In genomic region chr15:89114974-89115373, GRCh38 we compare ENCODE assay signal across 9 cellular contexts. TPM values are rescaled to one million over a fixed set of nuclear protein-coding genes. Genes with fewer than 3 reads are reported as not detected.
DNase-seq lines count a peak whose midpoint lies in the region; ATAC-seq and TF ChIP-seq lines count a peak whose summit lies in the region.
"Had no signal": no experiment of that assay in that cellular context is flagged by ENCODE, and none has a peak within 500 bp of the region (broad histone marks: within the 10 kb centered on the region; RNA-seq: fewer than 3 reads in every experiment).

No MANE protein-coding gene starts in this region.

- H3K36me3 Mint-ChIP-seq in activated CD4-positive, alpha-beta T cell treated with anti-CD3 and anti-CD28 coated beads for 36 hours (ENCODE audit: low read depth): peaks cover 44% of the 10 kb centered on the region

- TF ChIP-seq POLR2A in upper lobe of left lung (IDR thresholded peaks at IDR 0.05): no peak

- DNase-seq in cardiac muscle cell (ENCODE audit: low read depth in 1 of 2, low spot score in 1 of 2): peak; percentile 55 to 76
- no peak for DNase-seq in Right ventricle myocardium superior
- peak; percentile 66 for DNase-seq in astrocyte of the cerebellum (ENCODE audit: low read depth)
- DNase-seq in left lung: no peak
- no peak for DNase-seq in upper lobe of left lung
- no peak for DNase-seq in SIG-M5 treated with dmso at 0.1 percent for 504 hours (lab: John Stamatoyannopoulos, UW; ENCODE audit: unreplicated experiment)
- DNase-seq in activated CD4-positive, alpha-beta T cell treated with anti-CD3 and anti-CD28 coated beads for 36 hours: no peak

- H3K9me3 ChIP-seq in cardiac muscle cell (ENCODE audit: low read depth): no peaks in the 10 kb centered on the region
- H3K9me3 ChIP-seq in left lung: no peaks in the 10 kb centered on the region
- no peaks in the 10 kb centered on the region for H3K9me3 ChIP-seq in upper lobe of left lung
- H3K9me3 ChIP-seq: SJSA1 had no signal

- CTCF ChIA-PET in activated CD4-positive, alpha-beta T cell treated with anti-CD3 and anti-CD28 coated beads for 36 hours (lab: Charles Lee): interaction anchor here (0.9 to 1.6 kb wide), 7 partner anchors 9 to 63 kb away, joined by 4 to 6 read pairs (median 4); no protein-coding TSS in a partner anchor

- H3K4me1 Mint-ChIP-seq in activated CD4-positive, alpha-beta T cell treated with anti-CD3 and anti-CD28 coated beads for 36 hours: peaks cover 25% of the 10 kb centered on the region

- TF ChIP-seq EP300 in upper lobe of left lung (IDR thresholded peaks at IDR 0.05): no peak

- H3K27ac ChIP-seq in cardiac muscle cell (peak overlapping the region; percentile 75), left lung (peak overlapping the region; percentile 41 to 67), upper lobe of left lung (peak overlapping the region; percentile 50 to 76 (median 66))
- H3K27ac ChIP-seq: SJSA1 had no signal

- H3K36me3 ChIP-seq in cardiac muscle cell (no peaks in the 10 kb centered on the region), left lung (peaks cover 0 to 42% of the 10 kb centered on the region in 2 donors), upper lobe of left lung (peaks cover 6 to 47% (median 15%) of the 10 kb centered on the region in 4 donors)

- no peaks in the 10 kb centered on the region for H3K27me3 Mint-ChIP-seq in activated CD4-positive, alpha-beta T cell treated with anti-CD3 and anti-CD28 coated beads for 36 hours

- no peaks in the 10 kb centered on the region for H3K9me3 Mint-ChIP-seq in activated CD4-positive, alpha-beta T cell treated with anti-CD3 and anti-CD28 coated beads for 36 hours (ENCODE audit: low read depth)

- intact Hi-C loops in Right ventricle myocardium superior (cut with DNase I) (no loop called here), left lung (cut with DNase I) (no loop called here)
- intact Hi-C loops in activated CD4-positive, alpha-beta T cell treated with anti-CD3 and anti-CD28 coated beads for 36 hours (cut with DNase I, micrococcal nuclease): no loop called here

- H3K27me3 ChIP-seq in cardiac muscle cell (no peaks in the 10 kb centered on the region), left lung (no peaks in the 10 kb centered on the region), upper lobe of left lung (no peaks in the 10 kb centered on the region)
- H3K27me3 ChIP-seq: SJSA1 had no signal

- ATAC-seq in Right ventricle myocardium superior (ENCODE audit: poor library complexity) (no peak), left lung (peak; percentile 32), upper lobe of left lung (ENCODE audit: low FRiP score in 2 of 2) (peak in 1 of 2 donors; percentile 29), HG03135 (IDR thresholded peaks at IDR 0.05; ENCODE audit: unreplicated experiment) (no peak)
- ATAC-seq in activated CD4-positive, alpha-beta T cell treated with anti-CD3 and anti-CD28 coated beads for 36 hours: no peak

- H3K4me3 ChIP-seq in cardiac muscle cell (no peak overlapping the region), astrocyte of the cerebellum (ENCODE audit: low read depth, low read length) (no peak overlapping the region), left lung (no peak overlapping the region), upper lobe of left lung (no peak overlapping the region)
- H3K4me3 ChIP-seq: SJSA1 had no signal

- WGBS in upper lobe of left lung, 2 donors: 57 to 63% methylated on average over 3 of the region's 3 CpGs

- POLR2A ChIA-PET in activated CD4-positive, alpha-beta T cell treated with anti-CD3 and anti-CD28 coated beads for 36 hours (lab: Charles Lee): interaction anchor here (0.7 to 1.1 kb wide), 2 partner anchors 57 to 996 kb away, joined by 4 to 7 read pairs; no protein-coding TSS in a partner anchor

- H3K4me3 Mint-ChIP-seq in activated CD4-positive, alpha-beta T cell treated with anti-CD3 and anti-CD28 coated beads for 36 hours: no peak overlapping the region

- no peak overlapping the region for H3K27ac Mint-ChIP-seq in activated CD4-positive, alpha-beta T cell treated with anti-CD3 and anti-CD28 coated beads for 36 hours

- H3K4me1 ChIP-seq in cardiac muscle cell (ENCODE audit: low read depth) (peaks cover 90% of the 10 kb centered on the region), left lung (peaks cover 32 to 65% of the 10 kb centered on the region in 2 donors), upper lobe of left lung (peaks cover 44 to 69% (median 57%) of the 10 kb centered on the region in 4 donors)

- TF ChIP-seq CTCF in cardiac muscle cell (IDR thresholded peaks at IDR 0.05; ENCODE audit: low read depth, low read length): no peak
- no peak for TF ChIP-seq CTCF in astrocyte of the cerebellum (IDR thresholded peaks at IDR 0.05; ENCODE audit: low read depth, low read length, missing control alignments)
- TF ChIP-seq CTCF in left lung (IDR thresholded peaks at IDR 0.05): no peak
- TF ChIP-seq CTCF in upper lobe of left lung (IDR thresholded peaks at IDR 0.05): no peak

- in situ Hi-C loops in astrocyte of the cerebellum (cut with HindIII; ENCODE audit: low sequenced_read_pairs): no loop called here

RNA-seq across cellular contexts. Expression of gene ABHD2, which starts 26.7 kb away (rescaled TPM):
- total RNA-seq in cardiac muscle cell (43.0 and 44.8 TPM in 2 replicates), Right ventricle myocardium superior (59.4 TPM), left lung (100 to 1,000 TPM; 214 to 231 TPM), upper lobe of left lung (100 to 1,000 TPM in 5 of 6 donors, 10 to 100 TPM in 1; 84.1 to 230 (median 174) TPM)
- 25.5 and 28.4 TPM in 2 replicates for polyA plus RNA-seq in cardiac muscle cell
- total RNA-seq in activated CD4-positive, alpha-beta T cell treated with anti-CD3 and anti-CD28 coated beads for 36 hours: 10 to 100 TPM; 41.5 to 52.1 TPM

Comparison
In these comparisons a context has a peak if more than half of its experiments do, and no peak if none do; other contexts are left out.
1. DNase-seq: peak in cardiac muscle cell (2 of 2) and astrocyte of the cerebellum (single experiment); none in Right ventricle myocardium superior (single experiment), left lung (0 of 2), upper lobe of left lung (0 of 2), SIG-M5 treated with dmso at 0.1 percent for 504 hours (single experiment) and activated CD4-positive, alpha-beta T cell treated with anti-CD3 and anti-CD28 coated beads for 36 hours (single experiment).
2. Peak in every context shown above with its lines, with median percentiles within 50 percentile points of each other: H3K27ac ChIP-seq.